In the genomic region with DNA sequence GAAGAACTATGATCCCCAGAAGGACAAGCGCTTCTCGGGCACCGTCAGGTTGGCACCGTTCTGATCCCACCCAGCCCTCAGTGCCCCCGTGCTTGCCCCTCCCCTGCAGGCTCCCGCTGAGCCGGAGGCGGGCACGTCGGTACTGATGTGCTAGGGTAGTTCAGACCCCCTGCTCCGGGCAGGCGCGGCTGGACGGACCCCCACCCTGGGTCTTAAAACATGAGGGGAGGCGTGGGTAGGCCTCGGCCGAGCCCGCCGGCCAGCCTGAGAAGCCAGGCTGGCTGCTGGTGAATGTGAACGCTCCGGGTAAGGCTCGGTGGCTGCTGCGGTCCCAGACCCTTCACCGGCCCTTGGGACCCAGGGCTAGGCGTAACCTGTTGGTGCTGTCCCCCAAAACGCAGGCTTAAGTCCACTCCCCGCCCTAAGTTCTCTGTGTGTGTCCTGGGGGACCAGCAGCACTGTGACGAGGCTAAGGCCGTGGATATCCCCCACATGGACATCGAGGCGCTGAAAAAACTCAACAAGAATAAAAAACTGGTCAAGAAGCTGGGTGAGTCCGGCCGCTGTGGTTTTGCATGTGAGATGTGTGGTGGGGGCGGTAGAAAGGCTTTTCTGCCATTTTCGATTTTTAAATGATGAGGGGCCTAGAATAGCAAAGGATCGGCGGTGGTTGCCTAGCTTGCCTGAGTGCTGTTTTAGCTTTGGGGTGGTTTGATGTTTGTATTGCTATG, we compare ENCODE assay signal across 6 cellular contexts. TPM values are rescaled to one million over a fixed set of nuclear protein-coding genes. Genes with fewer than 3 reads are reported as not detected.
DNase-seq lines count a peak whose midpoint lies in the region; ATAC-seq and TF ChIP-seq lines count a peak whose summit lies in the region.

No MANE protein-coding gene starts in this region.

- 3 to 9% methylated on average over 37 of the region's 37 CpGs for WGBS in heart right ventricle, 2 donors

- peak overlapping the region; percentile 86 for H3K4me3 Mint-ChIP-seq in Caco-2 (ENCODE audit: unreplicated experiment)

- H3K27ac ChIP-seq in OCI-LY7 (ENCODE audit: low read depth, low read length, poor library complexity, severe bottlenecking), result peak overlapping the region; percentile 83
- peak overlapping the region; percentile 31 to 93 (median 89) for H3K27ac ChIP-seq in heart right ventricle
- peak overlapping the region; percentile 87 for H3K27ac ChIP-seq in thoracic aorta

- no TSS peak for BruUV-seq in Caco-2 (replicated peaks; lab: Mats Ljungman, UMichigan)
- no TSS peak for BruUV-seq in OCI-LY7 (replicated peaks; lab: Mats Ljungman, UMichigan)

- peaks cover 25% of the 10 kb centered on the region for H4K20me1 ChIP-seq in OCI-LY7 (ENCODE audit: insufficient read depth, low read length)

- H3K27me3 Mint-ChIP-seq in Caco-2 (ENCODE audit: insufficient read depth, unreplicated experiment), result no peaks in the 10 kb centered on the region

- H3K36me3 ChIP-seq in Caco-2 (ENCODE audit: control insufficient read depth, insufficient read depth, low read length) (peaks cover 8% of the 10 kb centered on the region; the same call in 1 of the 2 replicates), OCI-LY7 (ENCODE audit: insufficient read depth, low read length) (peaks cover 86% of the 10 kb centered on the region), heart right ventricle (peaks cover 0 to 56% (median 29%) of the 10 kb centered on the region in 9 donors), thoracic aorta (peaks cover 21% of the 10 kb centered on the region)

- peaks cover 32% of the 10 kb centered on the region for H3K79me2 ChIP-seq in OCI-LY7 (ENCODE audit: insufficient read depth, low read depth, low read length)

- H3K4me3 ChIP-seq in Caco-2 (ENCODE audit: low read depth, low read length) (peak overlapping the region; percentile 86), OCI-LY7 (ENCODE audit: low read depth, low read length, poor library complexity, severe bottlenecking) (peak overlapping the region; percentile 91), heart right ventricle (peak overlapping the region; percentile 68 to 87 (median 82)), thoracic aorta (peak overlapping the region; percentile 98)

- CTCF ChIA-PET in Caco-2 (lab: Charles Lee) (interaction anchor here (1.7 kb wide), 1 partner anchor 27 kb away, joined by 3 read pairs; a partner anchor contains a TSS), OCI-LY7 (lab: Charles Lee; ENCODE audit: unreplicated experiment) (interaction anchor here (0.6 kb wide), 1 partner anchor 451 kb away, joined by 3 read pairs; no protein-coding TSS in a partner anchor)

- peak overlapping the region; percentile 99 for H3K4me2 ChIP-seq in OCI-LY7 (ENCODE audit: low read length)

- TF ChIP-seq CTCF in Caco-2 (IDR thresholded peaks at IDR 0.05; ENCODE audit: insufficient read depth in 1 of 2, low read depth in 1 of 2, low read length in 1 of 2, severe bottlenecking in 1 of 2, unreplicated experiment in 1 of 2), result no peak
- TF ChIP-seq CTCF in OCI-LY7 (conservative IDR thresholded peaks at IDR 0.05; ENCODE audit: low read length), result no peak
- no peak for TF ChIP-seq CTCF in heart right ventricle (IDR thresholded peaks at IDR 0.05)
- no peak for TF ChIP-seq CTCF in thoracic aorta (IDR thresholded peaks at IDR 0.05)

- no peaks in the 10 kb centered on the region for H3K9me3 Mint-ChIP-seq in Caco-2 (ENCODE audit: unreplicated experiment)

- H3K27me3 ChIP-seq in Caco-2 (replicated peaks; ENCODE audit: control insufficient read depth, insufficient read depth, low read length) (no peaks in the 10 kb centered on the region), heart right ventricle (no peaks in the 10 kb centered on the region), thoracic aorta (replicated peaks; ENCODE audit: insufficient read depth) (no peaks in the 10 kb centered on the region)

- H3K4me1 ChIP-seq in Caco-2, result peaks cover 30% of the 10 kb centered on the region
- H3K4me1 ChIP-seq in OCI-LY7 (ENCODE audit: insufficient read depth, low read length, poor library complexity, severe bottlenecking), result peaks cover 38% of the 10 kb centered on the region
- peaks cover 4 to 47% (median 40%) of the 10 kb centered on the region in 9 donors for H3K4me1 ChIP-seq in heart right ventricle
- H3K4me1 ChIP-seq in thoracic aorta (ENCODE audit: control insufficient read depth in 1 of 2, low read depth in 2 of 2), result peaks cover 0 to 40% of the 10 kb centered on the region in 2 donors

- no peak for DNase-seq in Caco-2
- peak; percentile 28 for DNase-seq in OCI-LY7 (ENCODE audit: low spot score)
- no peak for DNase-seq in heart right ventricle
- no peak for DNase-seq in thoracic aorta (ENCODE audit: low spot score)
- no peak for DNase-seq in H4 (ENCODE audit: low spot score)
- no peak for DNase-seq in SKM-1 treated with dmso at 0.1 percent for 144 hours (lab: John Stamatoyannopoulos, UW; ENCODE audit: unreplicated experiment)

- POLR2A ChIA-PET in Caco-2 (lab: Charles Lee), result interaction anchor here (0.5 to 1.2 kb wide), 3 partner anchors 11 to 295 kb away, joined by 3 to 4 read pairs (median 3); no protein-coding TSS in a partner anchor
- POLR2A ChIA-PET in OCI-LY7 (lab: Charles Lee), result interaction anchor here (0.5 to 2.1 kb wide), 4 partner anchors 11 to 242 kb away, joined by 3 to 11 read pairs (median 4); a partner anchor contains a TSS

- peak in 7 of 8 donors; percentile 6 to 61 (median 33) for ATAC-seq in heart right ventricle
- ATAC-seq in thoracic aorta (ENCODE audit: insufficient number of reproducible peaks, low FRiP score, low read depth), result no peak

- H3K9me3 ChIP-seq in Caco-2, result no peaks in the 10 kb centered on the region
- H3K9me3 ChIP-seq in OCI-LY7 (ENCODE audit: low read length), result no peaks in the 10 kb centered on the region
- no peaks in the 10 kb centered on the region for H3K9me3 ChIP-seq in heart right ventricle
- H3K9me3 ChIP-seq in thoracic aorta, result no peaks in the 10 kb centered on the region

- H3K4me1 Mint-ChIP-seq in Caco-2 (ENCODE audit: low read depth, unreplicated experiment), result peaks cover 24% of the 10 kb centered on the region

- H3K36me3 Mint-ChIP-seq in Caco-2 (ENCODE audit: insufficient read depth, unreplicated experiment), result peaks cover 79% of the 10 kb centered on the region

- no peaks in the 10 kb centered on the region for H3K9me2 ChIP-seq in OCI-LY7 (ENCODE audit: insufficient read depth, low read length)

- peak overlapping the region; percentile 88 for H3K27ac Mint-ChIP-seq in Caco-2 (ENCODE audit: unreplicated experiment)

- intact Hi-C loops in Caco-2 (cut with micrococcal nuclease; ENCODE audit: unreplicated experiment) (loop anchor here (1.0 kb wide), 3 partner anchors 17 to 175 kb away; a partner anchor contains a TSS), OCI-LY7 (cut with micrococcal nuclease; ENCODE audit: unreplicated experiment) (loop anchor here (1.0 kb wide), 2 partner anchors 127 to 172 kb away; a partner anchor contains a TSS), heart right ventricle (cut with DNase I) (loop anchor here in 6 of 10 donors (1.0 to 5.0 kb wide), 3 partner anchors 28 to 127 kb away; a partner anchor contains a TSS)

- no peak overlapping the region for H2AFZ ChIP-seq in OCI-LY7 (ENCODE audit: low read length)

RNA-seq across cellular contexts. Expression of a gene that starts 0.9 kb away (rescaled TPM):
- 1,082 and 1,106 TPM in 2 replicates for total RNA-seq in Caco-2 (2022)
- 2,473 and 2,643 TPM in 2 replicates for total RNA-seq in OCI-LY7 (2014; rRNA removed; shearing (Covaris generic))
- total RNA-seq in OCI-LY7 (2022), result 1,541 and 1,581 TPM in 2 replicates
- total RNA-seq in heart right ventricle, result 100 to 1,000 TPM; 476 to 650 (median 529) TPM
- polyA plus RNA-seq in heart right ventricle, result 1,000 to 10,000 TPM in 1 of 2 donors, 100 to 1,000 TPM in 1; 231 to 1,620 TPM
- total RNA-seq in thoracic aorta, result 100 to 1,000 TPM; 585 to 636 TPM
- 1,521 and 1,556 TPM in 2 replicates for total RNA-seq in H4 (2014; rRNA removed; shearing (Covaris generic))

RNA-seq across cellular contexts. Expression of a gene that starts 17.0 kb away (rescaled TPM):
- total RNA-seq in Caco-2 (2022) (10.5 and 12.4 TPM in 2 replicates), OCI-LY7 (2022) (17.4 and 19.9 TPM in 2 replicates), heart right ventricle (1 to 10 TPM; 1.5 to 5.3 (median 3.0) TPM), thoracic aorta (1 to 10 TPM; 3.1 to 6.2 TPM)
- total RNA-seq in OCI-LY7 (2014; rRNA removed; shearing (Covaris generic)), result 12.4 and 14.4 TPM in 2 replicates
- 1 to 10 TPM; 1.8 to 2.4 TPM for polyA plus RNA-seq in heart right ventricle
- 5.9 and 6.6 TPM in 2 replicates for total RNA-seq in H4 (2014; rRNA removed; shearing (Covaris generic))

RNA-seq across cellular contexts. Expression of a gene that starts 27.7 kb away (rescaled TPM):
- total RNA-seq in Caco-2 (2022) (51.8 and 57.2 TPM in 2 replicates), OCI-LY7 (2022) (not detected in 2 replicates), heart right ventricle (10 to 100 TPM; 27.9 to 54.4 (median 35.5) TPM), thoracic aorta (10 to 100 TPM; 50.8 to 68.3 TPM)
- not detected in 2 replicates for total RNA-seq in OCI-LY7 (2014; rRNA removed; shearing (Covaris generic))
- 10 to 100 TPM; 28.3 to 29.1 TPM for polyA plus RNA-seq in heart right ventricle
- total RNA-seq in H4 (2014; rRNA removed; shearing (Covaris generic)), result 4.1 and 7.1 TPM in 2 replicates

RNA-seq across cellular contexts. Expression of a gene that starts 43.6 kb away (rescaled TPM):
- not detected in 2 replicates for total RNA-seq in Caco-2 (2022)
- total RNA-seq in OCI-LY7 (2014; rRNA removed; shearing (Covaris generic)), result not detected in 2 replicates
- not detected in 2 replicates for total RNA-seq in OCI-LY7 (2022)
- total RNA-seq in heart right ventricle, result not detected
- polyA plus RNA-seq in heart right ventricle, result under 1 TPM; 0.03 to 0.15 TPM
- total RNA-seq in thoracic aorta, result not detected
- total RNA-seq in H4 (2014; rRNA removed; shearing (Covaris generic)), result not detected in 2 replicates
